In genomic region chr3:134466366-134466765, GRCh38 we compare ENCODE assay signal across 31 cellular contexts.
"Had no signal": no experiment of that assay in that cellular context is flagged by ENCODE, and none has a peak within 500 bp of the region (broad histone marks: within the 10 kb centered on the region; RNA-seq: fewer than 3 reads in every experiment).

No MANE protein-coding gene starts in this region.

- ATAC-seq: esophagus mucosa; gastroesophageal sphincter; heart left ventricle; left colon; left ventricle myocardium superior; lower lobe of right lung; natural killer cell treated with Interleukin-12 subunit alpha and Interleukin-12 subunit beta and Interleukin-15 and Interleukin-18, amount 100 ng/mL, for 72 hours; pancreas; right lobe of liver; stimulated activated effector memory CD8-positive, alpha-beta T cell treated with anti-CD3 and anti-CD28 coated beads, Interleukin-12 subunit alpha, Interleukin-12 subunit beta, amount 100 ng/mL, for 72 hours had no signal

- H3K4me3 Mint-ChIP-seq: dendritic cell treated with granulocyte-macrophage colony-stimulating factor and Interleukin-4, amounts not matched to agents 40 ng/mL and 50 ng/mL, for 4 days; endodermal cell; natural killer cell treated with Interleukin-12 subunit alpha and Interleukin-12 subunit beta and Interleukin-15 and Interleukin-18, amount 100 ng/mL, for 72 hours; neural progenitor cell; stimulated activated effector memory CD8-positive, alpha-beta T cell treated with anti-CD3 and anti-CD28 coated beads, Interleukin-12 subunit alpha, Interleukin-12 subunit beta, amount 100 ng/mL, for 72 hours had no signal

- H3K79me2 ChIP-seq: hepatocyte had no signal

- H3K4me1 Mint-ChIP-seq: naive B cell; stimulated activated effector memory CD8-positive, alpha-beta T cell treated with anti-CD3 and anti-CD28 coated beads, Interleukin-12 subunit alpha, Interleukin-12 subunit beta, amount 100 ng/mL, for 72 hours had no signal

- H3K9me3 Mint-ChIP-seq: dendritic cell treated with granulocyte-macrophage colony-stimulating factor and Interleukin-4, amounts not matched to agents 40 ng/mL and 50 ng/mL, for 4 days; endodermal cell; naive B cell; natural killer cell treated with Interleukin-12 subunit alpha and Interleukin-12 subunit beta and Interleukin-15 and Interleukin-18, amount 100 ng/mL, for 72 hours; neural progenitor cell; stimulated activated effector memory CD8-positive, alpha-beta T cell treated with anti-CD3 and anti-CD28 coated beads, Interleukin-12 subunit alpha, Interleukin-12 subunit beta, amount 100 ng/mL, for 72 hours had no signal

- H3K9ac ChIP-seq: neural progenitor cell had no signal

- H3K27ac ChIP-seq: colonic mucosa, epithelial cell of prostate, heart left ventricle, hepatocyte, lower lobe of right lung, neural progenitor cell, pancreas, right lobe of liver, stomach, upper lobe of left lung had no signal

- H3K27ac Mint-ChIP-seq: dendritic cell treated with granulocyte-macrophage colony-stimulating factor and Interleukin-4, amounts not matched to agents 40 ng/mL and 50 ng/mL, for 4 days; endodermal cell; naive B cell; natural killer cell treated with Interleukin-12 subunit alpha and Interleukin-12 subunit beta and Interleukin-15 and Interleukin-18, amount 100 ng/mL, for 72 hours; stimulated activated effector memory CD8-positive, alpha-beta T cell treated with anti-CD3 and anti-CD28 coated beads, Interleukin-12 subunit alpha, Interleukin-12 subunit beta, amount 100 ng/mL, for 72 hours had no signal

- H3K4me1 ChIP-seq: colonic mucosa, pancreas had no signal

- H3K4me3 ChIP-seq: colonic mucosa, gastroesophageal sphincter, heart left ventricle, hepatocyte, lower lobe of right lung, neural progenitor cell, pancreas, right lobe of liver, stomach, thoracic aorta, tibial nerve, upper lobe of left lung had no signal

- DNase-seq: central memory CD4-positive, alpha-beta T cell; colonic mucosa; effector CD8-positive, alpha-beta T cell; endodermal cell; foreskin fibroblast; heart left ventricle; kidney; left colon; left ventricle myocardium superior; lower lobe of right lung; naive B cell; pancreas; retina; right lobe of liver; small intestine; stimulated activated CD4-positive, alpha-beta T cell treated with anti-CD3 and anti-CD28 coated beads, Interleukin-15, amount 100 ng/mL, for 24 hours; stimulated activated CD4-positive, alpha-beta T cell treated with anti-CD3 and anti-CD28 coated beads, Interleukin-4, amount 100 ng/mL, for 24 hours; stimulated activated naive CD4-positive, alpha-beta T cell treated with Interleukin-2 at 50 U/mL for 16 hours; stomach; substantia nigra; upper lobe of left lung had no signal

- H3K36me3 ChIP-seq: colonic mucosa, gastroesophageal sphincter, heart left ventricle, lower lobe of right lung, neural progenitor cell, pancreas, right lobe of liver, stomach, thoracic aorta, tibial nerve, upper lobe of left lung had no signal

- H3K9me3 ChIP-seq: colonic mucosa, gastroesophageal sphincter, heart left ventricle, lower lobe of right lung, pancreas, right lobe of liver, stomach, thoracic aorta, tibial nerve, upper lobe of left lung had no signal

- H3K27me3 ChIP-seq: colonic mucosa, gastroesophageal sphincter, heart left ventricle, hepatocyte, neural progenitor cell, pancreas, right lobe of liver, stomach, tibial nerve, upper lobe of left lung had no signal

- H2AFZ ChIP-seq: hepatocyte, neural progenitor cell had no signal

- H3K4me2 ChIP-seq: hepatocyte, neural progenitor cell had no signal

- H3K36me3 Mint-ChIP-seq: naive B cell; natural killer cell treated with Interleukin-12 subunit alpha and Interleukin-12 subunit beta and Interleukin-15 and Interleukin-18, amount 100 ng/mL, for 72 hours; neural progenitor cell; stimulated activated effector memory CD8-positive, alpha-beta T cell treated with anti-CD3 and anti-CD28 coated beads, Interleukin-12 subunit alpha, Interleukin-12 subunit beta, amount 100 ng/mL, for 72 hours had no signal
